1 cellular context compared by ENCODE assay signal in the genomic region with DNA sequence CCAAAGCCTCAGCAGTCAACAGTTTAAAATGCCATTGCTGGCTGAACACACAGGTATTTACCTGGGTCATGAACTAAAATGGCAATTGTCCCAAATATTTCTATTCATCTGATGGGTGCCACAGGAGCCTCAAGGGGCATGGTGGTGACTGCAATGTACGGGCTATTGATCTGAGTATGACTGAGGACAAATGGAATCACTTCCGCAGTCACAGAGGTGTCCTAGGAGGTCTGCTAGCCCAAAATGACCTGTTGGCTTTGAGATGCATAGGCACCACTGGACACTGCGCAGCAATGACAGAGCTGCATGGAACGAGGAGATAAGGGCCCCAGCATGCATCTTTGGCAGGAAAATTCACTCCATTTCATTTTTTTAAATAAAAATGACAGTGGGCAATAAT.
TF ChIP-seq lines count a peak whose summit lies in the region.

No MANE protein-coding gene starts in this region.

TF ChIP-seq in H1, 55 proteins besides CTCF, POLR2A, EP300 and RAD21:
- TF ChIP-seq CHD7 (IDR thresholded peaks at IDR 0.05; ENCODE audit: insufficient replicate concordance, low read length): no peak
- TF ChIP-seq MAFK (IDR thresholded peaks at IDR 0.05; ENCODE audit: low read depth, low read length): no peak
- TF ChIP-seq CHD2 (IDR thresholded peaks at IDR 0.05; ENCODE audit: low read length): no peak
- no peak for TF ChIP-seq SP2 (IDR thresholded peaks at IDR 0.05; ENCODE audit: low read length)
- no peak for TF ChIP-seq SP4 (IDR thresholded peaks at IDR 0.05; ENCODE audit: low read length)
- no peak for TF ChIP-seq FOSL1 (IDR thresholded peaks at IDR 0.05; ENCODE audit: insufficient read depth, low read depth, low read length)
- TF ChIP-seq NRF1 (IDR thresholded peaks at IDR 0.05; ENCODE audit: low read depth, low read length): no peak
- TF ChIP-seq CTBP2 (IDR thresholded peaks at IDR 0.05; ENCODE audit: borderline replicate concordance, insufficient read depth, insufficient read length, low read length): no peak
- TF ChIP-seq CEBPB (IDR thresholded peaks at IDR 0.05; ENCODE audit: low read depth, low read length): no peak
- TF ChIP-seq JUND (IDR thresholded peaks at IDR 0.05; ENCODE audit: low read length): no peak
- no peak for TF ChIP-seq EZH2 (IDR thresholded peaks at IDR 0.05; ENCODE audit: low read depth, low read length, severe bottlenecking)
- no peak for TF ChIP-seq RBBP5 (IDR thresholded peaks at IDR 0.05; ENCODE audit: borderline replicate concordance, low read depth, low read length)
- TF ChIP-seq SIRT6 (IDR thresholded peaks at IDR 0.05; ENCODE audit: low read length): no peak
TF ChIP-seq in H1: peak in this region for 0.
